12 cellular contexts compared by ENCODE assay signal in the genomic region with DNA sequence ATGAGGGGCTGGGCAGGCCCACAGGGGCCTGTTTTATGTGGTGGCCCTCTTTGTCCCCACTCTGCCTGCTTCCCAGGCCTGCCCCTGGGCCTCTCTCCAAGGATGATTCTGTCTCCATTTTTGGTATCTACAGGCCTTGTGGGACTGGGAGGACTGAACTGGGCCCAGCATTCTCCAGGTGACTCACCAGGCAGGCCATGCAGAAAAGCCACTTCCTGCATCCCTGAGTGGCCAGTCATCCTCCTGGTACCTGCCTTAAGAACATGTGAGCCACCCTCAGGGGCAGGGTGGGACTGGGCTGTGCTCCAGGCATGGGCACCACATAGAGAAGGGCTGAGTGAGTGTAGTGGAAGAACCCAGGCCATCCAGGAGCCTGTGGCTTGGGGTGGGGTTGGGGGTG. TPM values are rescaled to one million over a fixed set of nuclear protein-coding genes. Genes with fewer than 3 reads are reported as not detected.
DNase-seq lines count a peak whose midpoint lies in the region; ATAC-seq lines count a peak whose summit lies in the region.
"Had no signal": no experiment of that assay in that cellular context is flagged by ENCODE, and none has a peak within 500 bp of the region (broad histone marks: within the 10 kb centered on the region; RNA-seq: fewer than 3 reads in every experiment).

No MANE protein-coding gene starts in this region.

- H3K27me3 Mint-ChIP-seq in activated CD4-positive, alpha-beta memory T cell treated with anti-CD3 and anti-CD28 coated beads for 36 hours: peaks cover 2% of the 10 kb centered on the region

- intact Hi-C loops in activated CD4-positive, alpha-beta memory T cell treated with anti-CD3 and anti-CD28 coated beads for 36 hours (cut with micrococcal nuclease): no loop called here

- no peaks in the 10 kb centered on the region for H3K36me3 Mint-ChIP-seq in activated CD4-positive, alpha-beta memory T cell treated with anti-CD3 and anti-CD28 coated beads for 36 hours

- peaks cover 10% of the 10 kb centered on the region for H3K4me1 Mint-ChIP-seq in activated CD4-positive, alpha-beta memory T cell treated with anti-CD3 and anti-CD28 coated beads for 36 hours (ENCODE audit: low read depth)

- no peaks in the 10 kb centered on the region for H3K9me3 Mint-ChIP-seq in activated CD4-positive, alpha-beta memory T cell treated with anti-CD3 and anti-CD28 coated beads for 36 hours
- H3K9me3 Mint-ChIP-seq: T-helper 2 cell treated with Interferon-gamma antibody and Interleukin-4, amounts not matched to agents 5 μg/mL and 100 μg/mL, for 36 hours had no signal

- ATAC-seq in GM19463 (IDR thresholded peaks at IDR 0.05; ENCODE audit: unreplicated experiment) (peak; percentile 24), HG03175 (IDR thresholded peaks at IDR 0.05; ENCODE audit: unreplicated experiment) (no peak), GM21360 (IDR thresholded peaks at IDR 0.05; ENCODE audit: unreplicated experiment) (no peak)

- DNase-seq in 8988T: peak; percentile 81
- peak; percentile 37 for DNase-seq in activated CD4-positive, alpha-beta memory T cell treated with anti-CD3 and anti-CD28 coated beads for 36 hours
- peak; percentile 99 for DNase-seq in islet precursor cell
- DNase-seq in NCI-H2081 treated with DMSO at 0.1 percent for 48 hours (lab: John Stamatoyannopoulos, UW): no peak
- no peak for DNase-seq in stimulated activated CD4-positive, alpha-beta T cell treated with anti-CD3 and anti-CD28 coated beads, Interleukin-1b, Interleukin-23, amount 100 ng/mL, for 48 hours
- DNase-seq: effector CD8-positive, alpha-beta T cell; GF-D8; stimulated activated CD4-positive, alpha-beta T cell treated with anti-CD3 and anti-CD28 coated beads, Interleukin-12 subunit alpha, Interleukin-12 subunit beta, amount 100 ng/mL, for 4 hours had no signal

- no peak overlapping the region for H3K27ac Mint-ChIP-seq in activated CD4-positive, alpha-beta memory T cell treated with anti-CD3 and anti-CD28 coated beads for 36 hours
- H3K27ac Mint-ChIP-seq: T-helper 2 cell treated with Interferon-gamma antibody and Interleukin-4, amounts not matched to agents 5 μg/mL and 100 μg/mL, for 36 hours had no signal

- POLR2A ChIA-PET in activated CD4-positive, alpha-beta memory T cell treated with anti-CD3 and anti-CD28 coated beads for 36 hours (lab: Charles Lee): interaction anchor here (1.6 kb wide), 1 partner anchor 16 kb away, joined by 3 read pairs; no protein-coding TSS in a partner anchor

- H3K4me3 Mint-ChIP-seq in activated CD4-positive, alpha-beta memory T cell treated with anti-CD3 and anti-CD28 coated beads for 36 hours: no peak overlapping the region
- H3K4me3 Mint-ChIP-seq: T-helper 2 cell treated with Interferon-gamma antibody and Interleukin-4, amounts not matched to agents 5 μg/mL and 100 μg/mL, for 36 hours had no signal

- CTCF ChIA-PET in activated CD4-positive, alpha-beta memory T cell treated with anti-CD3 and anti-CD28 coated beads for 36 hours (lab: Charles Lee): no interaction called here

RNA-seq across cellular contexts. Expression of a gene that starts 20.0 kb away (rescaled TPM):
- total RNA-seq in activated CD4-positive, alpha-beta memory T cell treated with anti-CD3 and anti-CD28 coated beads for 36 hours: under 1 TPM; 0.74 to 0.82 TPM

Comparison
In these comparisons a context has a peak if more than half of its experiments do, and no peak if none do; other contexts are left out.
1. DNase-seq: peak in 8988T (single experiment), activated CD4-positive, alpha-beta memory T cell treated with anti-CD3 and anti-CD28 coated beads for 36 hours (single experiment) and islet precursor cell (single experiment); none in NCI-H2081 treated with DMSO at 0.1 percent for 48 hours (single experiment) and stimulated activated CD4-positive, alpha-beta T cell treated with anti-CD3 and anti-CD28 coated beads, Interleukin-1b, Interleukin-23, amount 100 ng/mL, for 48 hours (single experiment).